ENCODE assay signal across 8 cellular contexts in genomic region chr19:16078311-16078758, GRCh38. TPM values are rescaled to one million over a fixed set of nuclear protein-coding genes. Genes with fewer than 3 reads are reported as not detected.
DNase-seq lines count a peak whose midpoint lies in the region; ATAC-seq, FAIRE-seq and TF ChIP-seq lines count a peak whose summit lies in the region.

No MANE protein-coding gene starts in this region.

- H3K4me3 ChIP-seq in SU-DHL-6 (ENCODE audit: insufficient read depth, low read length, poor library complexity, severe bottlenecking) (peak overlapping the region; percentile 89), coronary artery (peak overlapping the region; percentile 98), mononuclear cell (ENCODE audit: low read length) (peak overlapping the region; percentile 80), vagina (peak overlapping the region; percentile 75 to 80)

- H3K27ac ChIP-seq in SU-DHL-6 (ENCODE audit: low read depth, low read length) = peak overlapping the region; percentile 96
- H3K27ac ChIP-seq in coronary artery = peak overlapping the region; percentile 100
- peak overlapping the region; percentile 99 for H3K27ac ChIP-seq in vagina

- H3K36me3 ChIP-seq in SU-DHL-6 (ENCODE audit: low read length) (no peaks in the 10 kb centered on the region), vagina (peaks cover 0 to 21% of the 10 kb centered on the region in 2 donors)

- no peak overlapping the region for H2AFZ ChIP-seq in SU-DHL-6 (ENCODE audit: low read depth, low read length, severe bottlenecking)

- H3K9ac ChIP-seq in SU-DHL-6 (ENCODE audit: low read length) = peak overlapping the region; percentile 92

- DNase-seq in GM19239 (ENCODE audit: insufficient read length, low spot score) (no peak), coronary artery (ENCODE audit: low spot score) (no peak), vagina (ENCODE audit: extremely low spot score in 2 of 2) (peak in 1 of 2 donors; percentile 92), NCI-H345 (lab: John Stamatoyannopoulos, UW) (no peak)

- peaks cover 40% of the 10 kb centered on the region for H3K79me2 ChIP-seq in SU-DHL-6 (ENCODE audit: insufficient read depth, low read length)

- TF ChIP-seq CTCF in SU-DHL-6 (IDR thresholded peaks at IDR 0.05; ENCODE audit: insufficient read depth, low read length, poor library complexity, severe bottlenecking) (no peak), coronary artery (IDR thresholded peaks at IDR 0.05) (no peak), vagina (IDR thresholded peaks at IDR 0.05) (no peak)

- no peaks in the 10 kb centered on the region for H3K9me2 ChIP-seq in SU-DHL-6 (replicated peaks; ENCODE audit: insufficient read depth, low read length)

- intact Hi-C loops in vagina (cut with DNase I) = no loop called here

- ATAC-seq in HG03442 (IDR thresholded peaks at IDR 0.05; ENCODE audit: unreplicated experiment) = no peak
- ATAC-seq in GM21825 (IDR thresholded peaks at IDR 0.05; ENCODE audit: unreplicated experiment) = no peak

- TF ChIP-seq POLR2A in vagina (IDR thresholded peaks at IDR 0.05) = no peak

- H3K27me3 ChIP-seq in SU-DHL-6 (ENCODE audit: low read length) (no peaks in the 10 kb centered on the region), mononuclear cell (ENCODE audit: insufficient read depth, low read length) (no peaks in the 10 kb centered on the region), vagina (no peaks in the 10 kb centered on the region)

- no peaks in the 10 kb centered on the region for H4K20me1 ChIP-seq in SU-DHL-6 (ENCODE audit: low read depth, low read length)

- FAIRE-seq in GM19239 (lab: Jason Lieb, UNC) = peak; percentile 11

- H3K4me2 ChIP-seq in SU-DHL-6 (ENCODE audit: low read depth, low read length, poor library complexity, severe bottlenecking) = peak overlapping the region; percentile 94

- peaks cover 41% of the 10 kb centered on the region for H3F3A ChIP-seq in SU-DHL-6 (ENCODE audit: insufficient read depth)

- H3K9me3 ChIP-seq in SU-DHL-6 (ENCODE audit: insufficient read depth, low read length) = no peaks in the 10 kb centered on the region
- no peaks in the 10 kb centered on the region for H3K9me3 ChIP-seq in mononuclear cell (ENCODE audit: low read depth, low read length)
- H3K9me3 ChIP-seq in vagina = no peaks in the 10 kb centered on the region

- H3K4me1 ChIP-seq in mononuclear cell (ENCODE audit: insufficient read depth, low read length) = peaks cover 80% of the 10 kb centered on the region
- peaks cover 58% of the 10 kb centered on the region for H3K4me1 ChIP-seq in vagina

RNA-seq across cellular contexts. Expression of gene TPM4, which starts 2.0 kb away (rescaled TPM):
- total RNA-seq in mononuclear cell (180 TPM), vagina (409 TPM)

RNA-seq across cellular contexts. Expression of gene RAB8A, which starts 33.4 kb away (rescaled TPM):
- total RNA-seq in mononuclear cell (107 TPM), vagina (30.4 TPM)
